In genomic region chr12:61654698-61655097, GRCh38 we compare ENCODE assay signal across 12 cellular contexts.
DNase-seq lines count a peak whose midpoint lies in the region; ATAC-seq, FAIRE-seq and TF ChIP-seq lines count a peak whose summit lies in the region.
"Had no signal": no experiment of that assay in that cellular context is flagged by ENCODE, and none has a peak within 500 bp of the region (broad histone marks: within the 10 kb centered on the region; RNA-seq: fewer than 3 reads in every experiment).

No MANE protein-coding gene starts in this region.

- no peak for ATAC-seq in left ventricle myocardium superior
- ATAC-seq in GM18517 (IDR thresholded peaks at IDR 0.05; ENCODE audit: unreplicated experiment) = no peak
- ATAC-seq: activated T-cell treated with anti-CD3 and anti-CD28 coated beads, Interleukin-2, amount 50 U/mL, for 72 hours had no signal

- H3K4me1 ChIP-seq in kidney (ENCODE audit: control insufficient read depth in 1 of 2, insufficient read depth in 1 of 2, low read depth in 1 of 2, low read length in 2 of 2) = no peaks in the 10 kb centered on the region

- FAIRE-seq in kidney (lab: Jason Lieb, UNC) = no peak
- FAIRE-seq: islet of Langerhans had no signal

- DNase-seq in COLO829 (ENCODE audit: low spot score) (peak; percentile 22), HT1080 (ENCODE audit: low read depth) (peak; percentile 55), SK-N-DZ (ENCODE audit: low spot score) (peak; percentile 7), kidney (no peak), left ventricle myocardium superior (no peak), NCI-H1417 treated with DMSO at 0.1 percent for 48 hours (lab: John Stamatoyannopoulos, UW) (no peak)
- DNase-seq in activated CD4-positive, CD25-positive, alpha-beta regulatory T cell (lab: John Stamatoyannopoulos, UW) = no peak
- DNase-seq: activated T-cell treated with anti-CD3 and anti-CD28 coated beads, Interleukin-2, amount 50 U/mL, for 72 hours; stimulated activated CD4-positive, alpha-beta T cell treated with anti-CD3 and anti-CD28 coated beads, Interleukin-12 subunit alpha, Interleukin-12 subunit beta, amount 100 ng/mL, for 4 hours had no signal

- H3K4me3 ChIP-seq in kidney (ENCODE audit: low read length in 2 of 2) = no peak overlapping the region

- TF ChIP-seq CTCF in kidney (IDR thresholded peaks at IDR 0.05; ENCODE audit: borderline replicate concordance, extremely low read depth, insufficient read depth) = peak; percentile 28

- no peaks in the 10 kb centered on the region for H3K9me3 ChIP-seq in kidney (ENCODE audit: control insufficient read depth in 1 of 2, low read length in 2 of 2)

- H3K9ac ChIP-seq in kidney (ENCODE audit: low read length in 2 of 2) = no peak overlapping the region

- intact Hi-C loops in kidney (cut with DNase I) = no loop called here
- intact Hi-C loops in left ventricle myocardium superior (cut with micrococcal nuclease) = no loop called here

- no peak overlapping the region for H3K27ac ChIP-seq in kidney (ENCODE audit: low read depth in 2 of 2, low read length in 2 of 2)
- H3K27ac ChIP-seq: epithelial cell of prostate had no signal

- H3K36me3 ChIP-seq in kidney (ENCODE audit: control insufficient read depth in 1 of 2, insufficient read depth in 2 of 2, low read length in 2 of 2) = no peaks in the 10 kb centered on the region

Comparison
In these comparisons a context has a peak if more than half of its experiments do, and no peak if none do; other contexts are left out.
1. DNase-seq: peak in COLO829 (single experiment), HT1080 (single experiment) and SK-N-DZ (single experiment); none in kidney (single experiment), left ventricle myocardium superior (single experiment), NCI-H1417 treated with DMSO at 0.1 percent for 48 hours (single experiment) and activated CD4-positive, CD25-positive, alpha-beta regulatory T cell (0 of 4).